Comparison of ENCODE assay signal across 9 cellular contexts in genomic region chr1:221711642-221712041, GRCh38. TPM values are rescaled to one million over a fixed set of nuclear protein-coding genes. Genes with fewer than 3 reads are reported as not detected.
A peak's percentile ranks its signal among the peaks of the same experiment; 100 is the strongest.
DNase-seq lines count a peak whose midpoint lies in the region; ATAC-seq lines count a peak whose summit lies in the region.
"Had no signal": no experiment of that assay in that cellular context is flagged by ENCODE, and none has a peak within 500 bp of the region (broad histone marks: within the 10 kb centered on the region; RNA-seq: fewer than 3 reads in every experiment).

No MANE protein-coding gene starts in this region.

- no peaks in the 10 kb centered on the region for H3K27me3 Mint-ChIP-seq in T-helper 2 cell treated with Interferon-gamma antibody and Interleukin-4, amounts not matched to agents 5 μg/mL and 100 μg/mL, for 36 hours (ENCODE audit: low read depth)
- no peaks in the 10 kb centered on the region for H3K27me3 Mint-ChIP-seq in activated T-helper 17 cell treated with anti-CD3 and anti-CD28 coated beads, Interleukin-2, amount 50 U/mL, for 72 hours
- H3K27me3 Mint-ChIP-seq in immature natural killer cell (ENCODE audit: low read depth in 3 of 3) = peaks cover 11 to 19% (median 17%) of the 10 kb centered on the region in 3 donors

- no peak for ATAC-seq in activated T-helper 17 cell treated with anti-CD3 and anti-CD28 coated beads, Interleukin-2, amount 50 U/mL, for 72 hours (replicated peaks)
- ATAC-seq in HG03039 (IDR thresholded peaks at IDR 0.05; ENCODE audit: unreplicated experiment) = no peak

- peaks cover 9% of the 10 kb centered on the region for H3K9me3 Mint-ChIP-seq in T-helper 2 cell treated with Interferon-gamma antibody and Interleukin-4, amounts not matched to agents 5 μg/mL and 100 μg/mL, for 36 hours
- H3K9me3 Mint-ChIP-seq in activated T-helper 17 cell treated with anti-CD3 and anti-CD28 coated beads, Interleukin-2, amount 50 U/mL, for 72 hours = no peaks in the 10 kb centered on the region
- no peaks in the 10 kb centered on the region for H3K9me3 Mint-ChIP-seq in immature natural killer cell

- H3K27ac Mint-ChIP-seq in T-helper 2 cell treated with Interferon-gamma antibody and Interleukin-4, amounts not matched to agents 5 μg/mL and 100 μg/mL, for 36 hours = peak overlapping the region; percentile 97
- H3K27ac Mint-ChIP-seq in activated T-helper 17 cell treated with anti-CD3 and anti-CD28 coated beads, Interleukin-2, amount 50 U/mL, for 72 hours = peak overlapping the region; percentile 94
- H3K27ac Mint-ChIP-seq in immature natural killer cell = peak overlapping the region; percentile 93 to 99 (median 98)

- H3K4me3 ChIP-seq in stomach smooth muscle (ENCODE audit: low read length in 2 of 2) = no peak overlapping the region

- H3K36me3 ChIP-seq in stomach smooth muscle (ENCODE audit: control insufficient read depth in 2 of 2, insufficient read depth in 2 of 2, low read length in 2 of 2) = no peaks in the 10 kb centered on the region

- H3K36me3 Mint-ChIP-seq in T-helper 2 cell treated with Interferon-gamma antibody and Interleukin-4, amounts not matched to agents 5 μg/mL and 100 μg/mL, for 36 hours (ENCODE audit: low read depth) = peaks cover 38% of the 10 kb centered on the region
- H3K36me3 Mint-ChIP-seq in activated T-helper 17 cell treated with anti-CD3 and anti-CD28 coated beads, Interleukin-2, amount 50 U/mL, for 72 hours (ENCODE audit: low read depth) = peaks cover 5% of the 10 kb centered on the region
- H3K36me3 Mint-ChIP-seq in immature natural killer cell = peaks cover 0 to 6% (median 3%) of the 10 kb centered on the region in 3 donors

- peaks cover 55% of the 10 kb centered on the region for H3K4me1 ChIP-seq in stomach smooth muscle (ENCODE audit: control insufficient read depth, insufficient read depth, low read length)

- DNase-seq in T-helper 2 cell treated with Interferon-gamma antibody and Interleukin-4, amounts not matched to agents 5 μg/mL and 100 μg/mL, for 36 hours (ENCODE audit: low spot score) = no peak
- DNase-seq in T-helper 2 cell (no peak), immature natural killer cell (no peak), germinal center (ENCODE audit: low spot score) (no peak), NCI-H345 (lab: John Stamatoyannopoulos, UW) (no peak)
- DNase-seq: H7 had no signal

- peak overlapping the region; percentile 23 for H3K4me3 Mint-ChIP-seq in T-helper 2 cell treated with Interferon-gamma antibody and Interleukin-4, amounts not matched to agents 5 μg/mL and 100 μg/mL, for 36 hours
- peak overlapping the region; percentile 79 for H3K4me3 Mint-ChIP-seq in activated T-helper 17 cell treated with anti-CD3 and anti-CD28 coated beads, Interleukin-2, amount 50 U/mL, for 72 hours
- H3K4me3 Mint-ChIP-seq in immature natural killer cell = peak overlapping the region; percentile 15 to 81 (median 27)

- H3K27ac ChIP-seq in stomach smooth muscle (ENCODE audit: low read length) = peak overlapping the region; percentile 73

- no peaks in the 10 kb centered on the region for H3K9me3 ChIP-seq in stomach smooth muscle (ENCODE audit: control insufficient read depth in 2 of 2, low read length in 2 of 2)

- H3K4me1 Mint-ChIP-seq in T-helper 2 cell treated with Interferon-gamma antibody and Interleukin-4, amounts not matched to agents 5 μg/mL and 100 μg/mL, for 36 hours (ENCODE audit: low read depth) = peaks cover 83% of the 10 kb centered on the region
- H3K4me1 Mint-ChIP-seq in activated T-helper 17 cell treated with anti-CD3 and anti-CD28 coated beads, Interleukin-2, amount 50 U/mL, for 72 hours = peaks cover 47% of the 10 kb centered on the region
- peaks cover 97 to 100% of the 10 kb centered on the region in 2 donors for H3K4me1 Mint-ChIP-seq in immature natural killer cell

- H3K9ac ChIP-seq in stomach smooth muscle (ENCODE audit: low read length in 2 of 2) = peak overlapping the region; percentile 48 to 55

- H3K27me3 ChIP-seq in stomach smooth muscle (ENCODE audit: control insufficient read depth in 1 of 2, insufficient read depth in 2 of 2, low read length in 2 of 2) = no peaks in the 10 kb centered on the region

RNA-seq across cellular contexts. Expression of gene DUSP10, which starts 30.2 kb away (rescaled TPM):
- 10 to 100 TPM in 1 of 2 donors, 1 to 10 TPM in 1; 8.2 to 11.7 TPM for total RNA-seq in activated T-helper 17 cell treated with anti-CD3 and anti-CD28 coated beads, Interleukin-2, amount 50 U/mL, for 72 hours
- polyA plus RNA-seq in immature natural killer cell = 10 to 100 TPM; 10.7 to 25.6 (median 14.7) TPM

Comparison
In these comparisons a context has a peak if more than half of its experiments do, and no peak if none do; other contexts are left out.
1. H3K4me3 Mint-ChIP-seq: peak in every context shown above with its lines; median percentile 79 in activated T-helper 17 cell treated with anti-CD3 and anti-CD28 coated beads, Interleukin-2, amount 50 U/mL, for 72 hours; 27 in immature natural killer cell; 23 in T-helper 2 cell treated with Interferon-gamma antibody and Interleukin-4, amounts not matched to agents 5 μg/mL and 100 μg/mL, for 36 hours.